ENCODE assay signal across 8 cellular contexts in genomic region chr3:36876181-36876936, GRCh38.
DNase-seq lines count a peak whose midpoint lies in the region; ATAC-seq, FAIRE-seq and TF ChIP-seq lines count a peak whose summit lies in the region.

No MANE protein-coding gene starts in this region.

- intact Hi-C loops in activated T-helper 2 cell treated with anti-CD3 and anti-CD28 coated beads, Interferon-gamma antibody, Interleukin-2, Interleukin-4, amounts not matched to agents 10 μg/mL and 5 μg/mL and 100 μg/mL, durations not matched to agents 14 hours and 24 hours and 36 hours (cut with micrococcal nuclease) = loop anchor here (1.0 to 2.0 kb wide), 6 partner anchors 24 to 82 kb away; no protein-coding TSS in a partner anchor
- intact Hi-C loops in transverse colon (cut with DNase I; ENCODE audit: low total_unique reads) = no loop called here
- intact Hi-C loops in posterior vena cava (cut with DNase I) = no loop called here

- peaks cover 0 to 5% (median 0%) of the 10 kb centered on the region in 4 donors for H3K4me1 ChIP-seq in transverse colon
- no peaks in the 10 kb centered on the region for H3K4me1 ChIP-seq in GM23338 (ENCODE audit: insufficient read depth)

- H3K9me3 Mint-ChIP-seq in activated T-helper 2 cell treated with anti-CD3 and anti-CD28 coated beads, Interferon-gamma antibody, Interleukin-2, Interleukin-4, amounts not matched to agents 10 μg/mL and 5 μg/mL and 100 μg/mL, durations not matched to agents 14 hours and 24 hours and 36 hours = no peaks in the 10 kb centered on the region
- no peaks in the 10 kb centered on the region; the same call in 2 of the 3 replicates for H3K9me3 Mint-ChIP-seq in GM23338

- TF ChIP-seq EP300 in transverse colon (IDR thresholded peaks at IDR 0.05; ENCODE audit: low read depth) = no peak

- no peak for TF ChIP-seq POLR2A in GM12891 (IDR thresholded peaks at IDR 0.05; ENCODE audit: low read depth, low read length)
- no peak for TF ChIP-seq POLR2A in transverse colon (IDR thresholded peaks at IDR 0.05)

- ATAC-seq in GM19468 (IDR thresholded peaks at IDR 0.05; ENCODE audit: extremely low read depth, unreplicated experiment) (peak; percentile 100), HG03457 (IDR thresholded peaks at IDR 0.05; ENCODE audit: unreplicated experiment) (peak; percentile 98), GM23338 (no peak; the same call in 2 of the 3 replicates)

- no peak overlapping the region for H2AFZ ChIP-seq in GM23338

- H3K36me3 ChIP-seq in transverse colon (no peaks in the 10 kb centered on the region), GM23338 (ENCODE audit: insufficient read depth) (no peaks in the 10 kb centered on the region)

- no peaks in the 10 kb centered on the region for H3K79me2 ChIP-seq in GM23338 (replicated peaks; ENCODE audit: insufficient read depth)

- H3K4me3 ChIP-seq in transverse colon (no peak overlapping the region), GM23338 (no peak overlapping the region)

- TF ChIP-seq CTCF in transverse colon (IDR thresholded peaks at IDR 0.05) = no peak
- TF ChIP-seq CTCF in GM23338 (conservative IDR thresholded peaks at IDR 0.05; ENCODE audit: low read depth in 2 of 2) = no peak

- H3K36me3 Mint-ChIP-seq in activated T-helper 2 cell treated with anti-CD3 and anti-CD28 coated beads, Interferon-gamma antibody, Interleukin-2, Interleukin-4, amounts not matched to agents 10 μg/mL and 5 μg/mL and 100 μg/mL, durations not matched to agents 14 hours and 24 hours and 36 hours (ENCODE audit: low read depth) = peaks cover 4% of the 10 kb centered on the region
- no peaks in the 10 kb centered on the region for H3K36me3 Mint-ChIP-seq in GM23338 (ENCODE audit: low read depth)

- peaks cover 27% of the 10 kb centered on the region for H3K4me1 Mint-ChIP-seq in activated T-helper 2 cell treated with anti-CD3 and anti-CD28 coated beads, Interferon-gamma antibody, Interleukin-2, Interleukin-4, amounts not matched to agents 10 μg/mL and 5 μg/mL and 100 μg/mL, durations not matched to agents 14 hours and 24 hours and 36 hours (ENCODE audit: low read depth)
- no peaks in the 10 kb centered on the region for H3K4me1 Mint-ChIP-seq in GM23338

- peaks cover 20% of the 10 kb centered on the region for H3K27me3 Mint-ChIP-seq in activated T-helper 2 cell treated with anti-CD3 and anti-CD28 coated beads, Interferon-gamma antibody, Interleukin-2, Interleukin-4, amounts not matched to agents 10 μg/mL and 5 μg/mL and 100 μg/mL, durations not matched to agents 14 hours and 24 hours and 36 hours (ENCODE audit: low read depth)
- no peaks in the 10 kb centered on the region for H3K27me3 Mint-ChIP-seq in GM23338 (ENCODE audit: insufficient read depth, low read depth, poor library complexity)

- in situ Hi-C loops in transverse colon (cut with MboI; ENCODE audit: low pct_ligation_motif_present in 1 of 4, low pct_unique_long_range_greater_than_20kb in 1 of 4, low sequenced_read_pairs in 3 of 4) = loop anchor here in 1 of 4 donors (10.0 kb wide), 1 partner anchor 142 kb away; no protein-coding TSS in a partner anchor

- H3K9me3 ChIP-seq in transverse colon = no peaks in the 10 kb centered on the region

- no peaks in the 10 kb centered on the region for H3K27me3 ChIP-seq in transverse colon
- H3K27me3 ChIP-seq in GM23338 (ENCODE audit: insufficient read depth) = no peaks in the 10 kb centered on the region

- FAIRE-seq in GM12891 (lab: Jason Lieb, UNC) = peak; percentile 90

- H3K4me3 Mint-ChIP-seq in activated T-helper 2 cell treated with anti-CD3 and anti-CD28 coated beads, Interferon-gamma antibody, Interleukin-2, Interleukin-4, amounts not matched to agents 10 μg/mL and 5 μg/mL and 100 μg/mL, durations not matched to agents 14 hours and 24 hours and 36 hours (ENCODE audit: low read depth) = peak overlapping the region; percentile 48
- no peak overlapping the region for H3K4me3 Mint-ChIP-seq in GM23338

- H3K27ac ChIP-seq in transverse colon (peak overlapping the region; percentile 4 to 48 (median 12)), GM23338 (ENCODE audit: low read depth) (no peak overlapping the region)

- peaks cover 3% of the 10 kb centered on the region; the same call in 1 of the 2 replicates for H3F3A ChIP-seq in GM23338 (replicated peaks; ENCODE audit: low read depth)

- H4K20me1 ChIP-seq in GM23338 (replicated peaks; ENCODE audit: insufficient read depth) = no peaks in the 10 kb centered on the region

- 48 to 66% methylated on average over 7 of the region's 7 CpGs for WGBS in transverse colon (ENCODE audit: low coverage in 1 of 2), 2 donors

- no peak overlapping the region for H3K4me2 ChIP-seq in GM23338

- no peaks in the 10 kb centered on the region for H3K9me2 ChIP-seq in GM23338 (ENCODE audit: insufficient read depth)

- DNase-seq in GM12891 (ENCODE audit: insufficient read length, low spot score) (peak; percentile 33), transverse colon (no peak), posterior vena cava (ENCODE audit: low spot score) (no peak), DMS 273 treated with DMSO at 0.1 percent for 48 hours (lab: John Stamatoyannopoulos, UW) (no peak), GM23338 (ENCODE audit: low spot score) (no peak)
- peak; percentile 28 for DNase-seq in activated T-helper 2 cell treated with anti-CD3 and anti-CD28 coated beads, Interferon-gamma antibody, Interleukin-2, Interleukin-4, amounts not matched to agents 10 μg/mL and 5 μg/mL and 100 μg/mL, durations not matched to agents 14 hours and 24 hours and 36 hours (ENCODE audit: low spot score)

- H3K27ac Mint-ChIP-seq in activated T-helper 2 cell treated with anti-CD3 and anti-CD28 coated beads, Interferon-gamma antibody, Interleukin-2, Interleukin-4, amounts not matched to agents 10 μg/mL and 5 μg/mL and 100 μg/mL, durations not matched to agents 14 hours and 24 hours and 36 hours = peak overlapping the region; percentile 72
- H3K27ac Mint-ChIP-seq in GM23338 = no peak overlapping the region

TF ChIP-seq in GM12891, 5 proteins besides CTCF, POLR2A, EP300 and RAD21:
- no peak for TF ChIP-seq PAX5 (IDR thresholded peaks at IDR 0.05; ENCODE audit: insufficient read depth, low read length, severe bottlenecking)
- no peak for TF ChIP-seq POU2F2 (IDR thresholded peaks at IDR 0.05; ENCODE audit: low read depth, low read length)
- TF ChIP-seq POLR2AphosphoS5 (IDR thresholded peaks at IDR 0.05; ENCODE audit: low read depth, low read length) = no peak
- no peak for TF ChIP-seq SPI1 (IDR thresholded peaks at IDR 0.05; ENCODE audit: low read depth, low read length)
- no peak for TF ChIP-seq TAF1 (IDR thresholded peaks at IDR 0.05; ENCODE audit: low read depth, low read length)

TF ChIP-seq in GM23338, 12 proteins besides CTCF, POLR2A, EP300 and RAD21 (continues in another document):
- TF ChIP-seq REST (IDR thresholded peaks at IDR 0.05; ENCODE audit: unreplicated experiment) = no peak
- no peak for TF ChIP-seq JUNB (IDR thresholded peaks at IDR 0.05; ENCODE audit: unreplicated experiment)
- TF ChIP-seq ZNF114 (CRISPR knock-in tag; IDR thresholded peaks at IDR 0.05) = no peak
- no peak for TF ChIP-seq EZH2phosphoT487 (IDR thresholded peaks at IDR 0.05; ENCODE audit: unreplicated experiment)

Comparison
In these comparisons a context has a peak if more than half of its experiments do, and no peak if none do; other contexts are left out.
1. DNase-seq: peak in GM12891 (single experiment) and activated T-helper 2 cell treated with anti-CD3 and anti-CD28 coated beads, Interferon-gamma antibody, Interleukin-2, Interleukin-4, amounts not matched to agents 10 μg/mL and 5 μg/mL and 100 μg/mL, durations not matched to agents 14 hours and 24 hours and 36 hours (single experiment); none in transverse colon (single experiment), posterior vena cava (single experiment), DMS 273 treated with DMSO at 0.1 percent for 48 hours (single experiment) and GM23338 (single experiment).